Comparison of ENCODE assay signal across 8 cellular contexts in the genomic region with DNA sequence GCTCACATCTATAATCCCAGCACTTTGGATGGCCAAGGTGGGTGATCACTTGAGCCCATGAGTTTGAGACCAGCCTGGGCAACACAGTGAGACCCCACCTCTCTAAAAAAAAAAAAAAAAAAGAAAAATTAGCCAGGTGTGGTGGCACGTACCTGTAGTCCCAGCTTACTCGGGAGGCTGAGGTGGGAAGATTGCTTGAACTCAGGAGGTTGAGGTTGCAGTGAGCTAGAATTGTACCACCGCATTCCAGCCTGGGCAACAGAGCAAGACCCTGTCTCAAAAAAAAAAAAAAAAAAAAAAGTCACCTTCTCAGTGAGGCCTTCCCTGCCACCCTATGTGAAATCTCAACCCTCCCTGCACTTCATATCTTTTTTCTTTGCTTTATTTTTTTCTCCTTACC. TPM values are rescaled to one million over a fixed set of nuclear protein-coding genes. Genes with fewer than 3 reads are reported as not detected.
"Had no signal": no experiment of that assay in that cellular context is flagged by ENCODE, and none has a peak within 500 bp of the region (broad histone marks: within the 10 kb centered on the region; RNA-seq: fewer than 3 reads in every experiment).

No MANE protein-coding gene starts in this region.

- DNase-seq: IMR-90, KBM-7 had no signal

- H3K4me2 ChIP-seq: KMS-11 had no signal

- H3K9ac ChIP-seq: KMS-11 had no signal

- FAIRE-seq: HepG2, HTR-8/SVneo had no signal

- H3K27ac ChIP-seq: HL-60, KMS-11 had no signal

RNA-seq across cellular contexts. Expression of gene SOWAHA, which starts 22.1 kb away (rescaled TPM):
- total RNA-seq: HT1080, IMR-90 had no signal
- polyA plus RNA-seq: IgD-negative memory B cell had no signal

RNA-seq across cellular contexts. Expression of gene CCNI2, which starts 43.8 kb away (rescaled TPM):
- total RNA-seq: HepG2, HT1080, IMR-90 had no signal
- polyA plus RNA-seq: HepG2, IMR-90 had no signal
